17 cellular contexts compared by ENCODE assay signal in genomic region chr1:246476771-246477170, GRCh38.
"Had no signal": no experiment of that assay in that cellular context is flagged by ENCODE, and none has a peak within 500 bp of the region (broad histone marks: within the 10 kb centered on the region; RNA-seq: fewer than 3 reads in every experiment).

No MANE protein-coding gene starts in this region.

- H3K4me1 Mint-ChIP-seq: nephron had no signal

- H3K4me1 ChIP-seq: prostate gland, right lobe of liver, SJCRH30, spleen, upper lobe of left lung had no signal

- H3K27ac Mint-ChIP-seq: nephron; stimulated activated naive B cell treated with anti-CD40 and anti-IgM and Interleukin-4, amounts not matched to agents 10 μg/mL and 1 μg/mL and 100 μg/mL, for 72 hours; T-helper 2 cell treated with Interferon-gamma antibody and Interleukin-4, amounts not matched to agents 5 μg/mL and 100 μg/mL, for 36 hours had no signal

- DNase-seq: central memory CD4-positive, alpha-beta T cell; effector CD4-positive, alpha-beta T cell; left colon; occipital lobe; right lobe of liver; SJCRH30; spleen; stimulated activated CD4-positive, alpha-beta T cell treated with anti-CD3 and anti-CD28 coated beads, Interleukin-1b, Interleukin-23, amount 100 ng/mL, for 48 hours; stimulated activated naive B cell treated with anti-CD40 and anti-IgM and Interleukin-4, amounts not matched to agents 10 μg/mL and 1 μg/mL and 100 μg/mL, for 72 hours; SW 1271; upper lobe of left lung had no signal

- H3K27ac ChIP-seq: coronary artery, prostate gland, right lobe of liver, SJCRH30, spleen, suprapubic skin, upper lobe of left lung had no signal

- H3K36me3 ChIP-seq: prostate gland, right lobe of liver, SJCRH30, spleen, suprapubic skin, upper lobe of left lung had no signal

- H3K4me3 Mint-ChIP-seq: nephron; T-helper 2 cell treated with Interferon-gamma antibody and Interleukin-4, amounts not matched to agents 5 μg/mL and 100 μg/mL, for 36 hours had no signal

- ATAC-seq: left colon, right lobe of liver had no signal

- H3K9me3 Mint-ChIP-seq: nephron; stimulated activated naive B cell treated with anti-CD40 and anti-IgM and Interleukin-4, amounts not matched to agents 10 μg/mL and 1 μg/mL and 100 μg/mL, for 72 hours; T-helper 2 cell treated with Interferon-gamma antibody and Interleukin-4, amounts not matched to agents 5 μg/mL and 100 μg/mL, for 36 hours had no signal

- H3K4me3 ChIP-seq: coronary artery, prostate gland, right lobe of liver, SJCRH30, spleen, suprapubic skin, upper lobe of left lung had no signal

- H3K9me3 ChIP-seq: prostate gland, right lobe of liver, SJCRH30, spleen, suprapubic skin, upper lobe of left lung had no signal

- H3K27me3 Mint-ChIP-seq: stimulated activated naive B cell treated with anti-CD40 and anti-IgM and Interleukin-4, amounts not matched to agents 10 μg/mL and 1 μg/mL and 100 μg/mL, for 72 hours had no signal

- FAIRE-seq: endothelial cell of umbilical vein had no signal

- H3K27me3 ChIP-seq: right lobe of liver, SJCRH30, spleen, suprapubic skin, upper lobe of left lung had no signal
